13 cellular contexts compared by ENCODE assay signal in genomic region chr9:98158071-98158791, GRCh38. TPM values are rescaled to one million over a fixed set of nuclear protein-coding genes. Genes with fewer than 3 reads are reported as not detected.
DNase-seq lines count a peak whose midpoint lies in the region; ATAC-seq and TF ChIP-seq lines count a peak whose summit lies in the region.
"Had no signal": no experiment of that assay in that cellular context is flagged by ENCODE, and none has a peak within 500 bp of the region (broad histone marks: within the 10 kb centered on the region; RNA-seq: fewer than 3 reads in every experiment).

No MANE protein-coding gene starts in this region.

- H3K27ac ChIP-seq in psoas muscle (no peak overlapping the region), gastrocnemius medialis (no peak overlapping the region)
- H3K27ac ChIP-seq: GM23248, heart left ventricle, left ventricle myocardium inferior, parathyroid adenoma had no signal

- intact Hi-C loops in psoas muscle (cut with DNase I) = no loop called here
- intact Hi-C loops in gastrocnemius medialis (cut with DNase I; ENCODE audit: low total_unique reads) = no loop called here

- no peak for ATAC-seq in activated CD8-positive, alpha-beta T cell treated with anti-CD3 and anti-CD28 coated beads, Interleukin-2, amount 10 ng/mL, durations not matched to agents 7 days and 5 days
- ATAC-seq in naive thymus-derived CD8-positive, alpha-beta T cell = peak in 1 of 2 donors; percentile 74
- ATAC-seq in psoas muscle (no peak), gastrocnemius medialis (no peak)
- ATAC-seq: heart left ventricle had no signal

- no peaks in the 10 kb centered on the region for H3K4me1 ChIP-seq in psoas muscle
- no peaks in the 10 kb centered on the region for H3K4me1 ChIP-seq in gastrocnemius medialis
- H3K4me1 ChIP-seq: heart left ventricle, left ventricle myocardium inferior, parathyroid adenoma had no signal

- H3K36me3 ChIP-seq in psoas muscle (ENCODE audit: insufficient read depth in 1 of 2, low read depth in 1 of 2) (no peaks in the 10 kb centered on the region), gastrocnemius medialis (no peaks in the 10 kb centered on the region)
- H3K36me3 ChIP-seq: heart left ventricle, left ventricle myocardium inferior had no signal

- peaks cover 15% of the 10 kb centered on the region for H3K4me1 Mint-ChIP-seq in activated CD8-positive, alpha-beta T cell treated with anti-CD3 and anti-CD28 coated beads, Interleukin-2, amount 10 ng/mL, durations not matched to agents 7 days and 5 days (ENCODE audit: low read depth)
- H3K4me1 Mint-ChIP-seq in naive thymus-derived CD8-positive, alpha-beta T cell = peaks cover 24 to 45% (median 33%) of the 10 kb centered on the region in 4 donors

- 74 to 84% (median 79%) methylated on average over 4 of the region's 4 CpGs for WGBS in psoas muscle, 3 donors

- POLR2A ChIA-PET in activated CD8-positive, alpha-beta T cell treated with anti-CD3 and anti-CD28 coated beads, Interleukin-2, amount 10 ng/mL, durations not matched to agents 7 days and 5 days (lab: Charles Lee) = no interaction called here
- POLR2A ChIA-PET in naive thymus-derived CD8-positive, alpha-beta T cell (lab: Charles Lee) = no interaction called here

- H3K4me3 Mint-ChIP-seq in activated CD8-positive, alpha-beta T cell treated with anti-CD3 and anti-CD28 coated beads, Interleukin-2, amount 10 ng/mL, durations not matched to agents 7 days and 5 days = no peak overlapping the region
- H3K4me3 Mint-ChIP-seq in naive thymus-derived CD8-positive, alpha-beta T cell = peak overlapping the region in 5 of 10 donors; percentile 3 to 70 (median 34)

- peak overlapping the region; percentile 69 for H3K27ac Mint-ChIP-seq in activated CD8-positive, alpha-beta T cell treated with anti-CD3 and anti-CD28 coated beads, Interleukin-2, amount 10 ng/mL, durations not matched to agents 7 days and 5 days
- H3K27ac Mint-ChIP-seq in naive thymus-derived CD8-positive, alpha-beta T cell = peak overlapping the region; percentile 16 to 94 (median 63)

- no peaks in the 10 kb centered on the region for H3K36me3 Mint-ChIP-seq in activated CD8-positive, alpha-beta T cell treated with anti-CD3 and anti-CD28 coated beads, Interleukin-2, amount 10 ng/mL, durations not matched to agents 7 days and 5 days (ENCODE audit: low read depth)
- peaks cover 0 to 43% (median 7%) of the 10 kb centered on the region in 3 donors for H3K36me3 Mint-ChIP-seq in naive thymus-derived CD8-positive, alpha-beta T cell

- CTCF ChIA-PET in activated CD8-positive, alpha-beta T cell treated with anti-CD3 and anti-CD28 coated beads, Interleukin-2, amount 10 ng/mL, durations not matched to agents 7 days and 5 days (lab: Charles Lee) = no interaction called here

- H3K27me3 Mint-ChIP-seq in activated CD8-positive, alpha-beta T cell treated with anti-CD3 and anti-CD28 coated beads, Interleukin-2, amount 10 ng/mL, durations not matched to agents 7 days and 5 days (ENCODE audit: low read depth) = no peaks in the 10 kb centered on the region
- no peaks in the 10 kb centered on the region for H3K27me3 Mint-ChIP-seq in naive thymus-derived CD8-positive, alpha-beta T cell

- in situ Hi-C loops in gastrocnemius medialis (cut with MboI; ENCODE audit: low sequenced_read_pairs in 4 of 4) = no loop called here

- no peak overlapping the region for H3K4me3 ChIP-seq in psoas muscle
- no peak overlapping the region for H3K4me3 ChIP-seq in gastrocnemius medialis
- H3K4me3 ChIP-seq: GM23248, heart left ventricle, left ventricle myocardium inferior had no signal

- no peaks in the 10 kb centered on the region for H3K27me3 ChIP-seq in psoas muscle (ENCODE audit: insufficient read depth in 3 of 3, low read length in 2 of 3)
- H3K27me3 ChIP-seq in gastrocnemius medialis = no peaks in the 10 kb centered on the region
- H3K27me3 ChIP-seq: heart left ventricle had no signal

- peak; percentile 63 for DNase-seq in COLO668 (lab: John Stamatoyannopoulos, UW; ENCODE audit: unreplicated experiment)
- peak; percentile 94 for DNase-seq in NCI-H2029 (lab: John Stamatoyannopoulos, UW)
- DNase-seq in activated CD8-positive, alpha-beta T cell treated with anti-CD3 and anti-CD28 coated beads, Interleukin-2, amount 10 ng/mL, durations not matched to agents 7 days and 5 days = no peak
- peak in 2 of 10 donors; percentile 14 to 24 for DNase-seq in naive thymus-derived CD8-positive, alpha-beta T cell
- no peak for DNase-seq in psoas muscle
- DNase-seq in glomerular visceral epithelial cell (ENCODE audit: extremely low spot score) = no peak
- DNase-seq in stimulated activated CD4-positive, alpha-beta T cell treated with anti-CD3 and anti-CD28 coated beads, Interleukin-15, amount 100 ng/mL, for 24 hours = no peak
- no peak for DNase-seq in gastrocnemius medialis
- DNase-seq: C1 segment of cervical spinal cord, GM23248, heart left ventricle, left ventricle myocardium inferior had no signal

- TF ChIP-seq CTCF in psoas muscle (IDR thresholded peaks at IDR 0.05) = no peak
- TF ChIP-seq CTCF in gastrocnemius medialis (IDR thresholded peaks at IDR 0.05 in 4 of 5, conservative IDR thresholded peaks at IDR 0.05 in 1 of 5) = no peak

- no peak for TF ChIP-seq POLR2A in gastrocnemius medialis (IDR thresholded peaks at IDR 0.05)

- H3K9me3 Mint-ChIP-seq in activated CD8-positive, alpha-beta T cell treated with anti-CD3 and anti-CD28 coated beads, Interleukin-2, amount 10 ng/mL, durations not matched to agents 7 days and 5 days (ENCODE audit: insufficient read depth) = no peaks in the 10 kb centered on the region
- no peaks in the 10 kb centered on the region for H3K9me3 Mint-ChIP-seq in naive thymus-derived CD8-positive, alpha-beta T cell

- no peaks in the 10 kb centered on the region for H3K9me3 ChIP-seq in psoas muscle
- no peaks in the 10 kb centered on the region for H3K9me3 ChIP-seq in gastrocnemius medialis
- H3K9me3 ChIP-seq: heart left ventricle, left ventricle myocardium inferior had no signal

RNA-seq across cellular contexts. Expression of gene CORO2A, which starts 34.2 kb away (rescaled TPM):
- 1 to 10 TPM; 9.2 TPM for total RNA-seq in activated CD8-positive, alpha-beta T cell treated with anti-CD3 and anti-CD28 coated beads, Interleukin-2, amount 10 ng/mL, durations not matched to agents 7 days and 5 days
- total RNA-seq in naive thymus-derived CD8-positive, alpha-beta T cell = 10 to 100 TPM in 1 of 2 experiments, 1 to 10 TPM in 1; 10.0 to 10.8 TPM
- polyA plus RNA-seq in naive thymus-derived CD8-positive, alpha-beta T cell = 10 to 100 TPM in 1 of 3 donors, 1 to 10 TPM in 2; 5.2 to 11.7 (median 9.5) TPM
- total RNA-seq in psoas muscle = under 1 TPM; 0.10 to 0.30 (median 0.12) TPM
- under 1 TPM; 0.09 to 0.22 (median 0.11) TPM for polyA plus RNA-seq in psoas muscle
- total RNA-seq in gastrocnemius medialis = under 1 TPM; 0.05 to 0.42 (median 0.19) TPM

RNA-seq across cellular contexts. Expression of gene TRIM14, which starts 39.2 kb away (rescaled TPM):
- total RNA-seq in activated CD8-positive, alpha-beta T cell treated with anti-CD3 and anti-CD28 coated beads, Interleukin-2, amount 10 ng/mL, durations not matched to agents 7 days and 5 days = 10 to 100 TPM; 85.2 to 90.5 TPM
- 10 to 100 TPM; 76.9 to 78.1 TPM for total RNA-seq in naive thymus-derived CD8-positive, alpha-beta T cell
- 10 to 100 TPM; 48.7 to 84.0 (median 68.4) TPM for polyA plus RNA-seq in naive thymus-derived CD8-positive, alpha-beta T cell
- total RNA-seq in psoas muscle = 1 to 10 TPM in 3 of 4 donors, under 1 TPM in 1; 0.79 to 2.5 (median 1.9) TPM
- under 1 TPM; 0.13 to 0.70 (median 0.38) TPM for polyA plus RNA-seq in psoas muscle
- total RNA-seq in gastrocnemius medialis = 1 to 10 TPM; 1.1 to 3.2 (median 1.3) TPM

Comparison
In these comparisons a context has a peak if more than half of its experiments do, and no peak if none do; other contexts are left out.
1. DNase-seq: peak in COLO668 (single experiment) and NCI-H2029 (single experiment); none in activated CD8-positive, alpha-beta T cell treated with anti-CD3 and anti-CD28 coated beads, Interleukin-2, amount 10 ng/mL, durations not matched to agents 7 days and 5 days (single experiment), psoas muscle (0 of 2), glomerular visceral epithelial cell (single experiment), stimulated activated CD4-positive, alpha-beta T cell treated with anti-CD3 and anti-CD28 coated beads, Interleukin-15, amount 100 ng/mL, for 24 hours (single experiment) and gastrocnemius medialis (0 of 2).
2. RNA of gene CORO2A, which starts 34.2 kb away (total RNA-seq): 10.0 to 10.8 TPM in naive thymus-derived CD8-positive, alpha-beta T cell and 9.2 TPM in activated CD8-positive, alpha-beta T cell treated with anti-CD3 and anti-CD28 coated beads, Interleukin-2, amount 10 ng/mL, durations not matched to agents 7 days and 5 days; 0.05 to 0.42 TPM in gastrocnemius medialis and 0.10 to 0.30 TPM in psoas muscle; every median in the first group is over 4 times any median in the second.
3. RNA of gene TRIM14, which starts 39.2 kb away (total RNA-seq): 85.2 to 90.5 TPM in activated CD8-positive, alpha-beta T cell treated with anti-CD3 and anti-CD28 coated beads, Interleukin-2, amount 10 ng/mL, durations not matched to agents 7 days and 5 days and 76.9 to 78.1 TPM in naive thymus-derived CD8-positive, alpha-beta T cell; 0.79 to 2.5 TPM in psoas muscle and 1.1 to 3.2 TPM in gastrocnemius medialis; every median in the first group is over 10 times any median in the second.